In genomic region chr7:157434231-157434630, GRCh38 we compare ENCODE assay signal across 16 cellular contexts.
"Had no signal": no experiment of that assay in that cellular context is flagged by ENCODE, and none has a peak within 500 bp of the region (broad histone marks: within the 10 kb centered on the region; RNA-seq: fewer than 3 reads in every experiment).

No MANE protein-coding gene starts in this region.

- H3K27me3 Mint-ChIP-seq: activated T-helper 17 cell treated with anti-CD3 and anti-CD28 coated beads, Interleukin-2, amount 50 U/mL, for 72 hours; stimulated activated naive CD8-positive, alpha-beta T cell treated with anti-CD3 and anti-CD28 coated beads, Interleukin-15, Interleukin-2, amounts not matched to agents 100 ng/mL and 50 ng/mL, for 24 hours had no signal

- H3K36me3 Mint-ChIP-seq: activated naive CD4-positive, alpha-beta T cell treated with anti-CD3 and anti-CD28 coated beads, Interleukin-2, amount 10 ng/mL, durations not matched to agents 7 days and 5 days; naive thymus-derived CD8-positive, alpha-beta T cell had no signal

- FAIRE-seq: astrocyte had no signal

- H3K9me3 Mint-ChIP-seq: activated CD4-positive, alpha-beta T cell treated with anti-CD3 and anti-CD28 coated beads, Interleukin-2, amount 10 ng/mL, durations not matched to agents 7 days and 5 days; activated naive CD4-positive, alpha-beta T cell treated with anti-CD3 and anti-CD28 coated beads, Interleukin-2, amount 10 ng/mL, durations not matched to agents 7 days and 5 days; activated T-helper 17 cell treated with anti-CD3 and anti-CD28 coated beads, Interleukin-2, amount 50 U/mL, for 72 hours; naive thymus-derived CD8-positive, alpha-beta T cell; stimulated activated naive CD8-positive, alpha-beta T cell treated with anti-CD3 and anti-CD28 coated beads, Interleukin-15, Interleukin-2, amounts not matched to agents 100 ng/mL and 50 ng/mL, for 24 hours; T-helper 2 cell treated with Interferon-gamma antibody and Interleukin-4, amounts not matched to agents 5 μg/mL and 100 μg/mL, for 36 hours had no signal

- H3K4me3 Mint-ChIP-seq: activated CD4-positive, alpha-beta T cell treated with anti-CD3 and anti-CD28 coated beads, Interleukin-2, amount 10 ng/mL, durations not matched to agents 7 days and 5 days; activated naive CD4-positive, alpha-beta T cell treated with anti-CD3 and anti-CD28 coated beads, Interleukin-2, amount 10 ng/mL, durations not matched to agents 7 days and 5 days; activated T-helper 17 cell treated with anti-CD3 and anti-CD28 coated beads, Interleukin-2, amount 50 U/mL, for 72 hours; stimulated activated naive CD8-positive, alpha-beta T cell treated with anti-CD3 and anti-CD28 coated beads, Interleukin-15, Interleukin-2, amounts not matched to agents 100 ng/mL and 50 ng/mL, for 24 hours had no signal

- ATAC-seq: activated T-helper 17 cell treated with anti-CD3 and anti-CD28 coated beads, Interleukin-2, amount 50 U/mL, for 72 hours; gastroesophageal sphincter; left lobe of liver; mucosa of descending colon; naive thymus-derived CD8-positive, alpha-beta T cell had no signal

- H3K27ac ChIP-seq: gastroesophageal sphincter, testis had no signal

- H3K9me3 ChIP-seq: gastroesophageal sphincter, mucosa of descending colon, testis had no signal

- H3K4me3 ChIP-seq: gastroesophageal sphincter, mucosa of descending colon, testis had no signal

- DNase-seq: activated CD4-positive, alpha-beta T cell treated with anti-CD3 and anti-CD28 coated beads, Interleukin-2, amount 10 ng/mL, durations not matched to agents 7 days and 5 days; activated CD4-positive, CD25-positive, alpha-beta regulatory T cell; activated naive CD4-positive, alpha-beta T cell treated with anti-CD3 and anti-CD28 coated beads, Interleukin-2, amount 10 ng/mL, durations not matched to agents 7 days and 5 days; erythroblast; islet precursor cell; mucosa of descending colon; naive thymus-derived CD8-positive, alpha-beta T cell; right cardiac atrium; testis had no signal

- H3K36me3 ChIP-seq: gastroesophageal sphincter had no signal

- H3K27ac Mint-ChIP-seq: activated CD4-positive, alpha-beta T cell treated with anti-CD3 and anti-CD28 coated beads, Interleukin-2, amount 10 ng/mL, durations not matched to agents 7 days and 5 days; activated T-helper 17 cell treated with anti-CD3 and anti-CD28 coated beads, Interleukin-2, amount 50 U/mL, for 72 hours; progenitor cell of endocrine pancreas; stimulated activated naive CD8-positive, alpha-beta T cell treated with anti-CD3 and anti-CD28 coated beads, Interleukin-15, Interleukin-2, amounts not matched to agents 100 ng/mL and 50 ng/mL, for 24 hours; T-helper 2 cell treated with Interferon-gamma antibody and Interleukin-4, amounts not matched to agents 5 μg/mL and 100 μg/mL, for 36 hours had no signal

- H3K27me3 ChIP-seq: testis had no signal
